8 cellular contexts compared by ENCODE assay signal in genomic region chr16:23801387-23801786, GRCh38. TPM values are rescaled to one million over a fixed set of nuclear protein-coding genes. Genes with fewer than 3 reads are reported as not detected.
DNase-seq lines count a peak whose midpoint lies in the region; ATAC-seq and TF ChIP-seq lines count a peak whose summit lies in the region.

No MANE protein-coding gene starts in this region.

- no peak overlapping the region for H3K4me3 Mint-ChIP-seq in CD8-positive, alpha-beta T cell

- no peak overlapping the region for H3K4me3 ChIP-seq in CD8-positive, alpha-beta T cell (ENCODE audit: low read depth, low read length)
- H3K4me3 ChIP-seq in Panc1 (ENCODE audit: low read depth in 2 of 2, low read length in 2 of 2): no peak overlapping the region
- H3K4me3 ChIP-seq in neutrophil (ENCODE audit: low read depth in 1 of 2, low read length in 1 of 2): no peak overlapping the region

- peak; percentile 61 to 89 (median 77) for DNase-seq in CD8-positive, alpha-beta T cell
- DNase-seq in HT-29 (ENCODE audit: low spot score) (peak; percentile 72), Panc1 (ENCODE audit: low read depth, low spot score) (peak; percentile 43), activated T-helper 1 cell treated with Interleukin-2 at 50 U/mL for 16 hours (ENCODE audit: low read depth) (peak; percentile 61), fibroblast of the conjunctiva (ENCODE audit: low read depth) (peak; percentile 35), substantia nigra (lab: John Stamatoyannopoulos, UW) (peak in 48 of 49 donors; percentile 1 to 78 (median 58))

- peak; percentile 74 for ATAC-seq in CD8-positive, alpha-beta T cell
- ATAC-seq in Panc1 (peak; percentile 94), HG03196 (IDR thresholded peaks at IDR 0.05; ENCODE audit: unreplicated experiment) (no peak)

- in situ Hi-C loops in Panc1 (cut with HindIII; ENCODE audit: low pct_unique_long_range_greater_than_20kb, low sequenced_read_pairs): no loop called here

- CTCF ChIA-PET in CD8-positive, alpha-beta T cell (lab: Charles Lee): interaction anchor here (0.7 to 13.5 kb wide), 29 partner anchors 11 to 703 kb away, joined by 3 to 335 read pairs (median 5); partner anchors contain the start of gene PRKCB
- CTCF ChIA-PET in Panc1 (lab: Charles Lee): interaction anchor here (0.6 to 1.6 kb wide), 4 partner anchors 67 to 240 kb away, joined by 4 to 12 read pairs (median 4); no protein-coding TSS in a partner anchor

- no TSS peak for BruUV-seq in Panc1 (replicated peaks; lab: Mats Ljungman, UMichigan)

- H3K4me1 Mint-ChIP-seq in CD8-positive, alpha-beta T cell (ENCODE audit: low read depth): peaks cover 11% of the 10 kb centered on the region

- no peaks in the 10 kb centered on the region for H3K36me3 Mint-ChIP-seq in CD8-positive, alpha-beta T cell

- no peak overlapping the region for H3K27ac ChIP-seq in CD8-positive, alpha-beta T cell (ENCODE audit: low read depth, low read length)
- H3K27ac ChIP-seq in Panc1 (ENCODE audit: low read length) (no peak overlapping the region), neutrophil (no peak overlapping the region), substantia nigra (ENCODE audit: low read depth, low read length, poor library complexity, severe bottlenecking) (no peak overlapping the region)

- intact Hi-C loops in CD8-positive, alpha-beta T cell (cut with DNase I, micrococcal nuclease): loop anchor here (1.0 to 5.0 kb wide), 4 partner anchors 76 to 235 kb away; no protein-coding TSS in a partner anchor
- intact Hi-C loops in Panc1 (cut with micrococcal nuclease; ENCODE audit: unreplicated experiment): loop anchor here (1.0 kb wide), 2 partner anchors 209 to 235 kb away; no protein-coding TSS in a partner anchor

- no peak overlapping the region for H3K27ac Mint-ChIP-seq in CD8-positive, alpha-beta T cell

- H3K4me1 ChIP-seq in CD8-positive, alpha-beta T cell (ENCODE audit: insufficient read depth, low read length): peaks cover 4% of the 10 kb centered on the region
- H3K4me1 ChIP-seq in Panc1 (ENCODE audit: control insufficient read depth, insufficient read depth, low read length) (no peaks in the 10 kb centered on the region), neutrophil (ENCODE audit: control insufficient read depth in 1 of 2, insufficient read depth in 1 of 2, low read depth in 1 of 2, low read length in 1 of 2) (peaks cover 14 to 16% of the 10 kb centered on the region in 2 experiments)

- TF ChIP-seq CTCF in CD8-positive, alpha-beta T cell (IDR thresholded peaks at IDR 0.05): peak; percentile 62
- TF ChIP-seq CTCF in Panc1 (IDR thresholded peaks at IDR 0.05) (peak; percentile 80), neutrophil (IDR thresholded peaks at IDR 0.05) (peak; percentile 76)

- no peaks in the 10 kb centered on the region for H3K27me3 ChIP-seq in CD8-positive, alpha-beta T cell (ENCODE audit: insufficient read depth, low read length)
- H3K27me3 ChIP-seq in Panc1 (ENCODE audit: control insufficient read depth, insufficient read depth, low read length) (peaks cover 5% of the 10 kb centered on the region; the same call in 1 of the 2 replicates), neutrophil (no peaks in the 10 kb centered on the region)

- no peaks in the 10 kb centered on the region for H3K27me3 Mint-ChIP-seq in CD8-positive, alpha-beta T cell (ENCODE audit: low read depth)

- H3K36me3 ChIP-seq in CD8-positive, alpha-beta T cell (ENCODE audit: insufficient read depth, low read length): no peaks in the 10 kb centered on the region
- H3K36me3 ChIP-seq in Panc1 (ENCODE audit: control insufficient read depth, insufficient read depth, low read length) (no peaks in the 10 kb centered on the region), neutrophil (no peaks in the 10 kb centered on the region)

- POLR2A ChIA-PET in CD8-positive, alpha-beta T cell (lab: Charles Lee): interaction anchor here (1.0 to 1.6 kb wide), 2 partner anchors 209 to 214 kb away, joined by 3 to 4 read pairs; no protein-coding TSS in a partner anchor
- POLR2A ChIA-PET in Panc1 (lab: Charles Lee): no interaction called here

- H3K9me3 ChIP-seq in CD8-positive, alpha-beta T cell (ENCODE audit: low read length): no peaks in the 10 kb centered on the region
- H3K9me3 ChIP-seq in Panc1 (ENCODE audit: control insufficient read depth, insufficient read depth, low read depth, low read length) (no peaks in the 10 kb centered on the region), neutrophil (no peaks in the 10 kb centered on the region)

- H3K9me3 Mint-ChIP-seq in CD8-positive, alpha-beta T cell: no peaks in the 10 kb centered on the region

RNA-seq across cellular contexts. Expression of gene PRKCB, which starts 34.4 kb away (rescaled TPM):
- total RNA-seq in CD8-positive, alpha-beta T cell: 10 to 100 TPM; 62.8 to 64.4 TPM
- total RNA-seq in HT-29 (2014; rRNA removed; shearing (Covaris generic)): not detected in 2 replicates
- 0.41 TPM for total RNA-seq in Panc1 (2021; ENCODE audit: unreplicated experiment)
- polyA plus RNA-seq in Panc1 (2012; ENCODE audit: insufficient read length): not detected

RNA-seq across cellular contexts. Expression of gene CHP2, which starts 46.6 kb away (rescaled TPM):
- not detected for total RNA-seq in CD8-positive, alpha-beta T cell
- total RNA-seq in HT-29 (2014; rRNA removed; shearing (Covaris generic)): 0.08 and 0.56 TPM in 2 replicates
- total RNA-seq in Panc1 (2021; ENCODE audit: unreplicated experiment): not detected
- 0.10 TPM for polyA plus RNA-seq in Panc1 (2012; ENCODE audit: insufficient read length)

Comparison
In these comparisons a context has a peak if more than half of its experiments do, and no peak if none do; other contexts are left out.
1. RNA of gene PRKCB, which starts 34.4 kb away (total RNA-seq): 62.8 to 64.4 TPM in CD8-positive, alpha-beta T cell; 0.41 TPM in Panc1 (single experiment) and not detected in HT-29; every median in the first group is over 10 times any median in the second.
2. Peak in every context shown above with its lines, with median percentiles within 50 percentile points of each other: DNase-seq and CTCF ChIP-seq.